Comparison of ENCODE assay signal across 24 cellular contexts in genomic region chr6:121809211-121809610, GRCh38.
"Had no signal": no experiment of that assay in that cellular context is flagged by ENCODE, and none has a peak within 500 bp of the region (broad histone marks: within the 10 kb centered on the region; RNA-seq: fewer than 3 reads in every experiment).

No MANE protein-coding gene starts in this region.

- H3K4me1 ChIP-seq: colonic mucosa, heart right ventricle, psoas muscle, right atrium auricular region, transverse colon, uterus had no signal

- H3K27ac ChIP-seq: colonic mucosa, dorsolateral prefrontal cortex, heart right ventricle, psoas muscle, right atrium auricular region, transverse colon, uterus, WERI-Rb-1 had no signal

- H3K9me3 ChIP-seq: colonic mucosa, psoas muscle, right atrium auricular region, transverse colon, uterus had no signal

- ATAC-seq: activated CD8-positive, alpha-beta T cell treated with anti-CD3 and anti-CD28 coated beads, Interleukin-2, amount 10 ng/mL, durations not matched to agents 7 days and 5 days; effector memory CD8-positive, alpha-beta T cell; esophagus mucosa; heart right ventricle; left colon; psoas muscle; stimulated activated effector memory CD8-positive, alpha-beta T cell treated with anti-CD3 and anti-CD28 coated beads, Interleukin-12 subunit alpha, Interleukin-12 subunit beta, amount 100 ng/mL, for 72 hours; stimulated activated naive CD8-positive, alpha-beta T cell treated with anti-CD3 and anti-CD28 coated beads, Interleukin-15, amount 100 ng/mL, for 72 hours had no signal

- H3K27me3 ChIP-seq: colonic mucosa, dorsolateral prefrontal cortex, heart right ventricle, right atrium auricular region, transverse colon, uterus had no signal

- FAIRE-seq: astrocyte, endothelial cell of umbilical vein, keratinocyte, TTC549 had no signal

- H3K36me3 ChIP-seq: colonic mucosa, heart right ventricle, right atrium auricular region, transverse colon, uterus, WERI-Rb-1 had no signal

- H3K4me3 ChIP-seq: colonic mucosa, dorsolateral prefrontal cortex, heart right ventricle, psoas muscle, right atrium auricular region, transverse colon, uterus had no signal

- DNase-seq: activated CD4-positive, alpha-beta T cell treated with anti-CD3 and anti-CD28 coated beads, Interleukin-2, amount 50 U/mL, for 1 hour; activated CD4-positive, CD25-positive, alpha-beta regulatory T cell treated with anti-CD3 and anti-CD28 coated beads, Interleukin-2, amount 50 U/mL, for 72 hours; activated CD8-positive, alpha-beta T cell treated with anti-CD3 and anti-CD28 coated beads, Interleukin-2, amount 10 ng/mL, durations not matched to agents 7 days and 5 days; activated gamma-delta T cell treated with Interleukin-2 at 50 U/mL for 16 hours; colonic mucosa; dorsolateral prefrontal cortex; effector memory CD8-positive, alpha-beta T cell; heart right ventricle; left colon; naive B cell; psoas muscle; stimulated activated CD4-positive, alpha-beta T cell treated with anti-CD3 and anti-CD28 coated beads, Interleukin-1b, Interleukin-23, amount 100 ng/mL, for 48 hours; stimulated activated naive CD8-positive, alpha-beta T cell treated with anti-CD3 and anti-CD28 coated beads, Interleukin-15, amount 100 ng/mL, for 72 hours; T-helper 1 cell; transverse colon; uterus; WERI-Rb-1 had no signal
